9 cellular contexts compared by ENCODE assay signal in genomic region chr3:107676469-107677309, GRCh38.
DNase-seq lines count a peak whose midpoint lies in the region; ATAC-seq and TF ChIP-seq lines count a peak whose summit lies in the region.
"Had no signal": no experiment of that assay in that cellular context is flagged by ENCODE, and none has a peak within 500 bp of the region (broad histone marks: within the 10 kb centered on the region; RNA-seq: fewer than 3 reads in every experiment).

No MANE protein-coding gene starts in this region.

- peak in 1 of 2 experiments; percentile 70 for TF ChIP-seq CTCF in GM23338 (conservative IDR thresholded peaks at IDR 0.05; ENCODE audit: low read depth in 2 of 2)

- H3K9me3 Mint-ChIP-seq in GM23338 = no peaks in the 10 kb centered on the region; the same call in 2 of the 3 replicates
- no peaks in the 10 kb centered on the region for H3K9me3 Mint-ChIP-seq in naive thymus-derived CD8-positive, alpha-beta T cell

- no peak overlapping the region for H3K27ac ChIP-seq in GM23338 (ENCODE audit: low read depth)

- DNase-seq in AG08395 (ENCODE audit: low spot score) (peak; percentile 35), GM23338 (ENCODE audit: low spot score) (peak; percentile 62), NCI-H748 (lab: John Stamatoyannopoulos, UW; ENCODE audit: unreplicated experiment) (peak; percentile 44), cerebellum (ENCODE audit: low spot score) (peak; percentile 41), putamen (ENCODE audit: low spot score) (no peak)
- peak in 3 of 10 donors; percentile 29 to 44 (median 36) for DNase-seq in naive thymus-derived CD8-positive, alpha-beta T cell

- no peak overlapping the region for H3K4me3 Mint-ChIP-seq in GM23338
- H3K4me3 Mint-ChIP-seq in naive thymus-derived CD8-positive, alpha-beta T cell = no peak overlapping the region
- H3K4me3 Mint-ChIP-seq: dendritic cell treated with granulocyte-macrophage colony-stimulating factor and Interleukin-4, amounts not matched to agents 40 ng/mL and 50 ng/mL, for 4 days had no signal

- POLR2A ChIA-PET in naive thymus-derived CD8-positive, alpha-beta T cell (lab: Charles Lee) = interaction anchor here (1.4 kb wide), 1 partner anchor 64 kb away, joined by 3 read pairs; no protein-coding TSS in a partner anchor

- H3K79me2 ChIP-seq in GM23338 (replicated peaks; ENCODE audit: insufficient read depth) = no peaks in the 10 kb centered on the region

- no peaks in the 10 kb centered on the region for H3K36me3 ChIP-seq in GM23338 (ENCODE audit: insufficient read depth)

- no peak overlapping the region for H3K4me2 ChIP-seq in GM23338

- no peak for ATAC-seq in GM23338
- ATAC-seq in naive thymus-derived CD8-positive, alpha-beta T cell = peak; percentile 47 to 61
- ATAC-seq in GM18909 (IDR thresholded peaks at IDR 0.05; ENCODE audit: poor library complexity, unreplicated experiment) = no peak
- ATAC-seq in HG02642 (IDR thresholded peaks at IDR 0.05; ENCODE audit: poor library complexity, unreplicated experiment) = no peak

- no peaks in the 10 kb centered on the region for H3K4me1 ChIP-seq in GM23338 (ENCODE audit: insufficient read depth)

- H3K27ac Mint-ChIP-seq in GM23338 = no peak overlapping the region
- no peak overlapping the region for H3K27ac Mint-ChIP-seq in naive thymus-derived CD8-positive, alpha-beta T cell
- H3K27ac Mint-ChIP-seq: dendritic cell treated with granulocyte-macrophage colony-stimulating factor and Interleukin-4, amounts not matched to agents 40 ng/mL and 50 ng/mL, for 4 days had no signal

- no peak overlapping the region for H3K4me3 ChIP-seq in GM23338

- H3K9me2 ChIP-seq in GM23338 (ENCODE audit: insufficient read depth) = no peaks in the 10 kb centered on the region

- H3F3A ChIP-seq in GM23338 (replicated peaks; ENCODE audit: low read depth) = no peaks in the 10 kb centered on the region

- no peaks in the 10 kb centered on the region for H4K20me1 ChIP-seq in GM23338 (replicated peaks; ENCODE audit: insufficient read depth)

- peaks cover 6% of the 10 kb centered on the region; the same call in 2 of the 3 replicates for H3K4me1 Mint-ChIP-seq in GM23338
- H3K4me1 Mint-ChIP-seq in naive thymus-derived CD8-positive, alpha-beta T cell = peaks cover 14 to 46% (median 38%) of the 10 kb centered on the region in 4 donors

- H3K36me3 Mint-ChIP-seq in GM23338 (ENCODE audit: low read depth) = peaks cover 10% of the 10 kb centered on the region; the same call in 2 of the 3 replicates
- no peaks in the 10 kb centered on the region for H3K36me3 Mint-ChIP-seq in naive thymus-derived CD8-positive, alpha-beta T cell

- H3K27me3 Mint-ChIP-seq in GM23338 (ENCODE audit: insufficient read depth, low read depth, poor library complexity) = no peaks in the 10 kb centered on the region
- H3K27me3 Mint-ChIP-seq in naive thymus-derived CD8-positive, alpha-beta T cell = no peaks in the 10 kb centered on the region
- H3K27me3 Mint-ChIP-seq: dendritic cell treated with granulocyte-macrophage colony-stimulating factor and Interleukin-4, amounts not matched to agents 40 ng/mL and 50 ng/mL, for 4 days had no signal

- no peaks in the 10 kb centered on the region for H3K27me3 ChIP-seq in GM23338 (ENCODE audit: insufficient read depth)

- no peak overlapping the region for H2AFZ ChIP-seq in GM23338

TF ChIP-seq in GM23338, 12 proteins besides CTCF, POLR2A, EP300 and RAD21:
- no peak for TF ChIP-seq JUNB (IDR thresholded peaks at IDR 0.05; ENCODE audit: unreplicated experiment)
- TF ChIP-seq ZNF114 (CRISPR knock-in tag; IDR thresholded peaks at IDR 0.05) = no peak
- TF ChIP-seq EZH2phosphoT487 (IDR thresholded peaks at IDR 0.05; ENCODE audit: unreplicated experiment) = no peak
- no peak for TF ChIP-seq ZNF462 (CRISPR knock-in tag; IDR thresholded peaks at IDR 0.05)
- no peak for TF ChIP-seq ZNF331 (CRISPR knock-in tag; IDR thresholded peaks at IDR 0.05; ENCODE audit: low read depth)
- no peak for TF ChIP-seq NANOG (IDR thresholded peaks at IDR 0.05; ENCODE audit: borderline replicate concordance)
- no peak for TF ChIP-seq ETS1 (IDR thresholded peaks at IDR 0.05)

Comparison
In these comparisons a context has a peak if more than half of its experiments do, and no peak if none do; other contexts are left out.
1. ATAC-seq: peak in naive thymus-derived CD8-positive, alpha-beta T cell (2 of 2); none in GM23338 (single experiment), GM18909 (single experiment) and HG02642 (single experiment).